27 cellular contexts compared by ENCODE assay signal in the genomic region with DNA sequence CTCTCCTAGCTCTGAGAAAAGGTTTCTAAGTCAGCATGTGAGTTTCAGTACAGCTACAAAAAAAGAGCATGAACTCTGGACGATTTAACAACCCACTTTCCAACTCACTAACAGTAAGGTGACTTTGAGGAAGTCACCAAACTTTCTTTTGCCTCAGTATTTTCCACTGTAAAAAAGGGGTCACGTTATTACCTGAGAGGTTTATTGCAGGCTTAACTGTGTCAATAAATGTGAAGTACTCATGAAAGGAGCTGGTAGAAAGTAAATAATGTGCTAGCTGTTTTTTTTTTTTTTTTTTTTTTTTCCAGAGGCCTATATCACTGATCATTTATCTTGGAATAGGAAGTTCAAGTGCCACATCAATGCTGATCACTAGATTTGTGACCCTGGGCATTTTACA.
"Had no signal": no experiment of that assay in that cellular context is flagged by ENCODE, and none has a peak within 500 bp of the region (broad histone marks: within the 10 kb centered on the region; RNA-seq: fewer than 3 reads in every experiment).

No MANE protein-coding gene starts in this region.

- H3K4me3 ChIP-seq: breast epithelium, MG63, Peyer's patch, SJSA1 had no signal

- DNase-seq: activated CD4-positive, alpha-beta T cell treated with anti-CD3 and anti-CD28 coated beads for 4 hours; activated CD8-positive, alpha-beta memory T cell treated with anti-CD3 and anti-CD28 coated beads, Interleukin-2, amount 50 U/mL, for 48 hours; activated CD8-positive, alpha-beta T cell treated with anti-CD3 and anti-CD28 coated beads for 36 hours; activated naive CD4-positive, alpha-beta T cell; activated T-cell treated with anti-CD3 and anti-CD28 coated beads, Interleukin-2, amount 50 U/mL, for 1 hour; aorta; central memory CD4-positive, alpha-beta T cell; MG63; MV-4-11; NCI-H1092 treated with DMSO at 0.1 percent for 48 hours; NCI-H1417 treated with DMSO at 0.1 percent for 48 hours; NCI-H1694 treated with DMSO at 0.1 percent for 48 hours; NCI-H2029 treated with DMSO at 0.1 percent for 48 hours; NCI-H2171; NCI-H226; NCI-H526; NK-92 treated with Interleukin-12 subunit alpha and Interleukin-12 subunit beta, amount 100 ng/mL, for 24 hours; Peyer's patch; Right ventricle myocardium superior; SW 1271 had no signal

- H3K27ac Mint-ChIP-seq: activated CD8-positive, alpha-beta T cell treated with anti-CD3 and anti-CD28 coated beads for 36 hours; activated naive CD4-positive, alpha-beta T cell treated with anti-CD3 and anti-CD28 coated beads, Interleukin-2, amount 50 U/mL, for 24 hours; T-helper 1 cell treated with Interleukin-12 subunit alpha and Interleukin-12 subunit beta and Interleukin-4 antibody, amounts not matched to agents 30 μg/mL and 1 μg/mL, for 36 hours had no signal

- H3K27me3 ChIP-seq: breast epithelium, MG63, Peyer's patch, SJSA1 had no signal

- ATAC-seq: activated CD4-positive, CD25-positive, alpha-beta regulatory T cell treated with anti-CD3 and anti-CD28 coated beads, Interleukin-2, amount 50 U/mL, for 24 hours; activated CD8-positive, alpha-beta T cell treated with anti-CD3 and anti-CD28 coated beads for 36 hours; SK-N-SH treated with all-trans-retinoic acid at 6 μM for 48 hours had no signal

- H3K4me1 ChIP-seq: breast epithelium, Peyer's patch, SJSA1 had no signal

- H3K9me3 Mint-ChIP-seq: activated CD8-positive, alpha-beta T cell treated with anti-CD3 and anti-CD28 coated beads for 36 hours; activated naive CD4-positive, alpha-beta T cell treated with anti-CD3 and anti-CD28 coated beads, Interleukin-2, amount 50 U/mL, for 24 hours; T-helper 1 cell treated with Interleukin-12 subunit alpha and Interleukin-12 subunit beta and Interleukin-4 antibody, amounts not matched to agents 30 μg/mL and 1 μg/mL, for 36 hours had no signal

- H3K27ac ChIP-seq: breast epithelium, Peyer's patch, RWPE1, SJSA1 had no signal

- H3K4me3 Mint-ChIP-seq: activated CD8-positive, alpha-beta T cell treated with anti-CD3 and anti-CD28 coated beads for 36 hours; activated naive CD4-positive, alpha-beta T cell treated with anti-CD3 and anti-CD28 coated beads, Interleukin-2, amount 50 U/mL, for 24 hours; T-helper 1 cell treated with Interleukin-12 subunit alpha and Interleukin-12 subunit beta and Interleukin-4 antibody, amounts not matched to agents 30 μg/mL and 1 μg/mL, for 36 hours had no signal

- H3K36me3 Mint-ChIP-seq: activated naive CD4-positive, alpha-beta T cell treated with anti-CD3 and anti-CD28 coated beads, Interleukin-2, amount 50 U/mL, for 24 hours had no signal

- H3K4me1 Mint-ChIP-seq: activated naive CD4-positive, alpha-beta T cell treated with anti-CD3 and anti-CD28 coated beads, Interleukin-2, amount 50 U/mL, for 24 hours had no signal

- H3K9me3 ChIP-seq: breast epithelium, MG63, Peyer's patch, SJSA1 had no signal

- H3K36me3 ChIP-seq: breast epithelium, MG63, Peyer's patch, SJSA1 had no signal
